ENCODE assay signal across 15 cellular contexts in genomic region chr10:4355346-4355745, GRCh38.
"Had no signal": no experiment of that assay in that cellular context is flagged by ENCODE, and none has a peak within 500 bp of the region (broad histone marks: within the 10 kb centered on the region; RNA-seq: fewer than 3 reads in every experiment).

No MANE protein-coding gene starts in this region.

- H3K36me3 ChIP-seq: heart right ventricle, lower lobe of right lung, right atrium auricular region, tibial nerve, vagina had no signal

- DNase-seq: activated B cell treated with CpG ODN at 0.5 μM for 24 hours; activated CD4-positive, alpha-beta T cell treated with anti-CD3 and anti-CD28 coated beads, Interleukin-2, amount 10 ng/mL, durations not matched to agents 24 days and 14 days; activated naive CD4-positive, alpha-beta T cell treated with Interleukin-2 at 50 U/mL for 16 hours; activated naive CD8-positive, alpha-beta T cell treated with anti-CD3 and anti-CD28 coated beads, Interleukin-2, amount 50 U/mL, for 24 hours; foreskin melanocyte; heart right ventricle; kidney; lower lobe of right lung; natural killer cell; posterior cingulate gyrus; small intestine had no signal

- H3K4me3 ChIP-seq: heart right ventricle, lower lobe of right lung, right atrium auricular region, tibial nerve, vagina had no signal

- H3K27ac ChIP-seq: heart right ventricle, lower lobe of right lung, tibial nerve, vagina had no signal

- H3K9me3 ChIP-seq: heart right ventricle, lower lobe of right lung, right atrium auricular region, tibial nerve, vagina had no signal

- ATAC-seq: activated naive CD8-positive, alpha-beta T cell treated with anti-CD3 and anti-CD28 coated beads, Interleukin-2, amount 50 U/mL, for 24 hours; heart right ventricle; lower lobe of right lung; natural killer cell; stimulated activated effector memory CD8-positive, alpha-beta T cell treated with anti-CD3 and anti-CD28 coated beads, Interleukin-12 subunit alpha, Interleukin-12 subunit beta, amount 100 ng/mL, for 72 hours had no signal

- H3K27me3 ChIP-seq: heart right ventricle, right atrium auricular region, tibial nerve, vagina had no signal
